ENCODE assay signal across 9 cellular contexts in genomic region chr19:41588497-41589209, GRCh38. TPM values are rescaled to one million over a fixed set of nuclear protein-coding genes. Genes with fewer than 3 reads are reported as not detected.
DNase-seq lines count a peak whose midpoint lies in the region; ATAC-seq, FAIRE-seq and TF ChIP-seq lines count a peak whose summit lies in the region.
"Had no signal": no experiment of that assay in that cellular context is flagged by ENCODE, and none has a peak within 500 bp of the region (broad histone marks: within the 10 kb centered on the region; RNA-seq: fewer than 3 reads in every experiment).

No MANE protein-coding gene starts in this region.

- in situ Hi-C loops in G401 (cut with HindIII; ENCODE audit: low sequenced_read_pairs), result no loop called here

- H3K4me3 Mint-ChIP-seq in astrocyte (ENCODE audit: unreplicated experiment), result no peak overlapping the region

- no peak for TF ChIP-seq CTCF in astrocyte (IDR thresholded peaks at IDR 0.05; ENCODE audit: insufficient read depth, low read depth, low read length)

- no peak overlapping the region for H3K9ac ChIP-seq in astrocyte (ENCODE audit: low read length)

- FAIRE-seq in astrocyte (lab: Jason Lieb, UNC), result no peak

- peaks cover 12% of the 10 kb centered on the region for H3K9me3 Mint-ChIP-seq in astrocyte (ENCODE audit: unreplicated experiment)

- H3K4me1 Mint-ChIP-seq in astrocyte (ENCODE audit: low read depth, unreplicated experiment), result no peaks in the 10 kb centered on the region

- no peak overlapping the region for H3K4me3 ChIP-seq in astrocyte (ENCODE audit: insufficient read depth, low read depth, low read length)

- no peaks in the 10 kb centered on the region for H3K36me3 Mint-ChIP-seq in astrocyte (ENCODE audit: low read depth, unreplicated experiment)

- H3K9me3 ChIP-seq in astrocyte (ENCODE audit: insufficient read depth, low read depth, low read length), result no peaks in the 10 kb centered on the region

- no peaks in the 10 kb centered on the region for H3K36me3 ChIP-seq in astrocyte (ENCODE audit: insufficient read depth, low read length)

- H3K79me2 ChIP-seq in astrocyte (ENCODE audit: insufficient read depth, low read length), result no peaks in the 10 kb centered on the region

- no peaks in the 10 kb centered on the region for H3K4me1 ChIP-seq in astrocyte (ENCODE audit: insufficient read depth, low read length)

- H3K27me3 ChIP-seq in astrocyte (ENCODE audit: insufficient read depth, low read length), result no peaks in the 10 kb centered on the region

- peak; percentile 56 for ATAC-seq in left lobe of liver
- ATAC-seq in GM19463 (IDR thresholded peaks at IDR 0.05; ENCODE audit: unreplicated experiment), result no peak

- H4K20me1 ChIP-seq in astrocyte (ENCODE audit: insufficient read depth, low read length), result no peaks in the 10 kb centered on the region

- no peak overlapping the region for H3K4me2 ChIP-seq in astrocyte (ENCODE audit: low read length)

- H3K27ac ChIP-seq in astrocyte (ENCODE audit: low read depth, low read length), result no peak overlapping the region

- no peak overlapping the region for H2AFZ ChIP-seq in astrocyte (ENCODE audit: low read depth, low read length)

- peaks cover 77% of the 10 kb centered on the region for H3K27me3 Mint-ChIP-seq in astrocyte (ENCODE audit: low read depth, unreplicated experiment)

- DNase-seq in ELR (ENCODE audit: low read depth), result peak; percentile 31
- DNase-seq in Kasumi-1 (lab: John Stamatoyannopoulos, UW), result peak; percentile 14 to 27
- DNase-seq in astrocyte (ENCODE audit: low read depth), result peak; percentile 10
- DNase-seq in left lobe of liver (ENCODE audit: low spot score), result no peak
- no peak for DNase-seq in G401 (ENCODE audit: low spot score)
- DNase-seq in activated effector memory CD4-positive, alpha-beta T cell treated with Interleukin-2 at 50 U/mL for 16 hours, result no peak
- no peak for DNase-seq in anterior cingulate cortex (lab: John Stamatoyannopoulos, UW)

- no peak overlapping the region for H3K27ac Mint-ChIP-seq in astrocyte (ENCODE audit: unreplicated experiment)

RNA-seq across cellular contexts. Expression of gene CEACAM21, which starts 12.7 kb away (rescaled TPM):
- total RNA-seq in astrocyte (2.1 and 2.4 TPM in 2 replicates), left lobe of liver (0.40 TPM)
- 0.12 and 3.6 TPM in 2 replicates for total RNA-seq in G401 (2014; rRNA removed; shearing (Covaris generic))

RNA-seq across cellular contexts. Expression of gene CEACAM4, which starts 38.2 kb away (rescaled TPM):
- total RNA-seq in astrocyte (not detected in 2 replicates), left lobe of liver (0.25 TPM)
- not detected in 2 replicates for total RNA-seq in G401 (2014; rRNA removed; shearing (Covaris generic))
- total RNA-seq: H4 had no signal

Comparison
In these comparisons a context has a peak if more than half of its experiments do, and no peak if none do; other contexts are left out.
1. DNase-seq: peak in ELR (single experiment), Kasumi-1 (2 of 2) and astrocyte (single experiment); none in left lobe of liver (single experiment), G401 (single experiment), activated effector memory CD4-positive, alpha-beta T cell treated with Interleukin-2 at 50 U/mL for 16 hours (single experiment) and anterior cingulate cortex (0 of 58).